15 cellular contexts compared by ENCODE assay signal in genomic region chr2:149410701-149411484, GRCh38.
DNase-seq lines count a peak whose midpoint lies in the region; ATAC-seq and TF ChIP-seq lines count a peak whose summit lies in the region.
"Had no signal": no experiment of that assay in that cellular context is flagged by ENCODE, and none has a peak within 500 bp of the region (broad histone marks: within the 10 kb centered on the region; RNA-seq: fewer than 3 reads in every experiment).

No MANE protein-coding gene starts in this region.

- no peaks in the 10 kb centered on the region for H3K4me1 Mint-ChIP-seq in activated CD8-positive, alpha-beta T cell treated with anti-CD3 and anti-CD28 coated beads, Interleukin-2, amount 10 ng/mL, durations not matched to agents 7 days and 5 days (ENCODE audit: low read depth)
- H3K4me1 Mint-ChIP-seq: naive thymus-derived CD8-positive, alpha-beta T cell had no signal

- no peak overlapping the region for H3K23ac ChIP-seq in mesenchymal stem cell (ENCODE audit: low read length in 2 of 2)

- H3K18ac ChIP-seq in mesenchymal stem cell (ENCODE audit: low read depth in 1 of 2, low read length in 2 of 2), result peak overlapping the region in 1 of 2 experiments; percentile 39

- no peaks in the 10 kb centered on the region for H3K9me2 ChIP-seq in MM.1S (replicated peaks; ENCODE audit: insufficient read depth, low read length)

- H3K9me3 Mint-ChIP-seq in activated CD8-positive, alpha-beta T cell treated with anti-CD3 and anti-CD28 coated beads, Interleukin-2, amount 10 ng/mL, durations not matched to agents 7 days and 5 days (ENCODE audit: insufficient read depth), result no peaks in the 10 kb centered on the region

- ATAC-seq in activated CD8-positive, alpha-beta T cell treated with anti-CD3 and anti-CD28 coated beads, Interleukin-2, amount 10 ng/mL, durations not matched to agents 7 days and 5 days, result no peak
- ATAC-seq in body of pancreas, result no peak
- ATAC-seq: naive thymus-derived CD8-positive, alpha-beta T cell had no signal

- H3K4ac ChIP-seq in mesenchymal stem cell (ENCODE audit: low read depth in 1 of 2, low read length in 2 of 2), result no peak overlapping the region

- H4K91ac ChIP-seq in mesenchymal stem cell (ENCODE audit: low read length), result peak overlapping the region; percentile 15

- TF ChIP-seq CTCF in MM.1S (IDR thresholded peaks at IDR 0.05; ENCODE audit: low read length), result no peak
- no peak for TF ChIP-seq CTCF in body of pancreas (IDR thresholded peaks at IDR 0.05)

- DNase-seq in DMS153 treated with DMSO at 0.1 percent for 48 hours (lab: John Stamatoyannopoulos, UW; ENCODE audit: unreplicated experiment) (peak; percentile 75), M059J (ENCODE audit: low read depth) (peak; percentile 84), adipocyte (ENCODE audit: low read depth) (peak; percentile 54), mesenchymal stem cell (peak; percentile 89), midbrain (lab: John Stamatoyannopoulos, UW) (no peak), MM.1S (no peak), body of pancreas (no peak)
- DNase-seq in activated CD8-positive, alpha-beta T cell treated with anti-CD3 and anti-CD28 coated beads, Interleukin-2, amount 10 ng/mL, durations not matched to agents 7 days and 5 days, result no peak
- DNase-seq: activated T-cell treated with anti-CD3 and anti-CD28 coated beads, Interleukin-2, amount 50 U/mL, for 48 hours; brain microvascular endothelial cell; C1 segment of cervical spinal cord; naive thymus-derived CD8-positive, alpha-beta T cell; NCI-H1930; SHP77 treated with DMSO at 0.1 percent for 48 hours; stimulated activated CD4-positive, alpha-beta T cell treated with anti-CD3 and anti-CD28 coated beads, Interleukin-12 subunit alpha, Interleukin-12 subunit beta, amount 100 ng/mL, for 4 hours had no signal

- H2AFZ ChIP-seq in mesenchymal stem cell (ENCODE audit: low read depth, low read length) (no peak overlapping the region), MM.1S (ENCODE audit: low read length) (no peak overlapping the region)

- H3K36me3 Mint-ChIP-seq in activated CD8-positive, alpha-beta T cell treated with anti-CD3 and anti-CD28 coated beads, Interleukin-2, amount 10 ng/mL, durations not matched to agents 7 days and 5 days (ENCODE audit: low read depth), result no peaks in the 10 kb centered on the region
- H3K36me3 Mint-ChIP-seq: naive thymus-derived CD8-positive, alpha-beta T cell had no signal

- no peak overlapping the region for H3K4me3 ChIP-seq in adipocyte (ENCODE audit: low read length)
- H3K4me3 ChIP-seq in mesenchymal stem cell (ENCODE audit: insufficient read depth in 1 of 2, low read depth in 1 of 2, low read length in 2 of 2), result no peak overlapping the region
- H3K4me3 ChIP-seq in MM.1S (ENCODE audit: low read length), result no peak overlapping the region
- no peak overlapping the region for H3K4me3 ChIP-seq in body of pancreas

- no peak overlapping the region for H3K14ac ChIP-seq in mesenchymal stem cell (ENCODE audit: low read length in 2 of 2)

- TF ChIP-seq POLR2A in body of pancreas (IDR thresholded peaks at IDR 0.05), result no peak

- no peak overlapping the region for H2BK5ac ChIP-seq in mesenchymal stem cell (ENCODE audit: low read depth, low read length, poor library complexity, severe bottlenecking)

- no peaks in the 10 kb centered on the region for H3K9me3 ChIP-seq in adipocyte (ENCODE audit: control insufficient read depth, low read length)
- no peaks in the 10 kb centered on the region for H3K9me3 ChIP-seq in mesenchymal stem cell (ENCODE audit: control insufficient read depth, low read length)
- no peaks in the 10 kb centered on the region for H3K9me3 ChIP-seq in MM.1S (replicated peaks; ENCODE audit: insufficient read depth, low read length)
- H3K9me3 ChIP-seq in body of pancreas, result no peaks in the 10 kb centered on the region

- H2AK5ac ChIP-seq in mesenchymal stem cell (ENCODE audit: low read length, severe bottlenecking), result no peak overlapping the region

- no peaks in the 10 kb centered on the region for H3K79me1 ChIP-seq in mesenchymal stem cell (replicated peaks; ENCODE audit: low read length, poor library complexity, severe bottlenecking)

- no peaks in the 10 kb centered on the region for H3K36me3 ChIP-seq in adipocyte (ENCODE audit: control insufficient read depth, insufficient read depth, low read length, severe bottlenecking)
- no peaks in the 10 kb centered on the region for H3K36me3 ChIP-seq in mesenchymal stem cell (ENCODE audit: control insufficient read depth in 1 of 2, insufficient read depth in 2 of 2, low read depth in 1 of 2, low read length in 2 of 2)
- H3K36me3 ChIP-seq in MM.1S (replicated peaks; ENCODE audit: insufficient read depth, low read length), result no peaks in the 10 kb centered on the region
- no peaks in the 10 kb centered on the region for H3K36me3 ChIP-seq in body of pancreas (replicated peaks in 1 of 2; ENCODE audit: insufficient read depth in 1 of 2, low read depth in 2 of 2)
- H3K36me3 ChIP-seq: brain microvascular endothelial cell had no signal

- H3F3A ChIP-seq in MM.1S (ENCODE audit: insufficient read depth, low read length), result no peaks in the 10 kb centered on the region

- H3K4me3 Mint-ChIP-seq in activated CD8-positive, alpha-beta T cell treated with anti-CD3 and anti-CD28 coated beads, Interleukin-2, amount 10 ng/mL, durations not matched to agents 7 days and 5 days, result no peak overlapping the region
- H3K4me3 Mint-ChIP-seq: naive thymus-derived CD8-positive, alpha-beta T cell had no signal

- H3K4me1 ChIP-seq in adipocyte (ENCODE audit: control insufficient read depth, insufficient read depth, low read length) (no peaks in the 10 kb centered on the region), mesenchymal stem cell (ENCODE audit: control insufficient read depth, insufficient read depth, low read depth, low read length) (no peaks in the 10 kb centered on the region), MM.1S (ENCODE audit: low read length) (no peaks in the 10 kb centered on the region), body of pancreas (no peaks in the 10 kb centered on the region)

- H3K27ac Mint-ChIP-seq in activated CD8-positive, alpha-beta T cell treated with anti-CD3 and anti-CD28 coated beads, Interleukin-2, amount 10 ng/mL, durations not matched to agents 7 days and 5 days, result no peak overlapping the region
- H3K27ac Mint-ChIP-seq: naive thymus-derived CD8-positive, alpha-beta T cell had no signal

- no peak overlapping the region for H3K27ac ChIP-seq in mesenchymal stem cell (ENCODE audit: low read length, poor library complexity, severe bottlenecking)
- H3K27ac ChIP-seq in MM.1S (ENCODE audit: low read length), result no peak overlapping the region
- no peak overlapping the region for H3K27ac ChIP-seq in body of pancreas
- H3K27ac ChIP-seq: brain microvascular endothelial cell had no signal

- intact Hi-C loops in body of pancreas (cut with DNase I), result no loop called here

- POLR2A ChIA-PET in activated CD8-positive, alpha-beta T cell treated with anti-CD3 and anti-CD28 coated beads, Interleukin-2, amount 10 ng/mL, durations not matched to agents 7 days and 5 days (lab: Charles Lee), result no interaction called here

- no peaks in the 10 kb centered on the region for H3K79me2 ChIP-seq in MM.1S (ENCODE audit: low read length)

- no peak overlapping the region for H3K4me2 ChIP-seq in mesenchymal stem cell (ENCODE audit: low read length, poor library complexity, severe bottlenecking)
- no peak overlapping the region for H3K4me2 ChIP-seq in MM.1S (ENCODE audit: low read depth, low read length)

- no peak overlapping the region for H2BK120ac ChIP-seq in mesenchymal stem cell (ENCODE audit: low read depth, low read length)

- no peaks in the 10 kb centered on the region for H4K20me1 ChIP-seq in MM.1S (ENCODE audit: insufficient read depth, low read length)

- 37% methylated on average over 5 of the region's 6 CpGs for WGBS in mesenchymal stem cell
- 90 to 93% methylated on average over 6 of the region's 6 CpGs for WGBS in body of pancreas, 2 donors

- H3K27me3 ChIP-seq in adipocyte (replicated peaks; ENCODE audit: control insufficient read depth, insufficient read depth, low read length), result no peaks in the 10 kb centered on the region
- no peaks in the 10 kb centered on the region for H3K27me3 ChIP-seq in mesenchymal stem cell (ENCODE audit: control insufficient read depth in 1 of 2, insufficient read depth in 1 of 2, low read length in 2 of 2)
- H3K27me3 ChIP-seq in MM.1S (replicated peaks; ENCODE audit: insufficient read depth, low read length), result no peaks in the 10 kb centered on the region
- H3K27me3 ChIP-seq in body of pancreas, result no peaks in the 10 kb centered on the region
- H3K27me3 ChIP-seq: brain microvascular endothelial cell had no signal

- H3K27me3 Mint-ChIP-seq in activated CD8-positive, alpha-beta T cell treated with anti-CD3 and anti-CD28 coated beads, Interleukin-2, amount 10 ng/mL, durations not matched to agents 7 days and 5 days (ENCODE audit: low read depth), result no peaks in the 10 kb centered on the region

- no peak overlapping the region for H3K9ac ChIP-seq in adipocyte (ENCODE audit: low read length)
- no peak overlapping the region for H3K9ac ChIP-seq in mesenchymal stem cell (ENCODE audit: low read length)
- H3K9ac ChIP-seq in MM.1S (ENCODE audit: low read length), result no peak overlapping the region

- no peak overlapping the region for H2BK12ac ChIP-seq in mesenchymal stem cell (ENCODE audit: low read length in 2 of 2)

- CTCF ChIA-PET in activated CD8-positive, alpha-beta T cell treated with anti-CD3 and anti-CD28 coated beads, Interleukin-2, amount 10 ng/mL, durations not matched to agents 7 days and 5 days (lab: Charles Lee), result no interaction called here

- H2BK15ac ChIP-seq in mesenchymal stem cell (ENCODE audit: low read depth, poor library complexity, severe bottlenecking), result no peak overlapping the region

- H4K8ac ChIP-seq in mesenchymal stem cell (ENCODE audit: low read length), result peak overlapping the region; percentile 49

Comparison
In these comparisons a context has a peak if more than half of its experiments do, and no peak if none do; other contexts are left out.
1. DNase-seq: peak in DMS153 treated with DMSO at 0.1 percent for 48 hours (single experiment), M059J (single experiment), adipocyte (single experiment) and mesenchymal stem cell (single experiment); none in midbrain (single experiment), activated CD8-positive, alpha-beta T cell treated with anti-CD3 and anti-CD28 coated beads, Interleukin-2, amount 10 ng/mL, durations not matched to agents 7 days and 5 days (single experiment), MM.1S (single experiment) and body of pancreas (0 of 4).